Comparison of ENCODE assay signal across 1 cellular context in the genomic region with DNA sequence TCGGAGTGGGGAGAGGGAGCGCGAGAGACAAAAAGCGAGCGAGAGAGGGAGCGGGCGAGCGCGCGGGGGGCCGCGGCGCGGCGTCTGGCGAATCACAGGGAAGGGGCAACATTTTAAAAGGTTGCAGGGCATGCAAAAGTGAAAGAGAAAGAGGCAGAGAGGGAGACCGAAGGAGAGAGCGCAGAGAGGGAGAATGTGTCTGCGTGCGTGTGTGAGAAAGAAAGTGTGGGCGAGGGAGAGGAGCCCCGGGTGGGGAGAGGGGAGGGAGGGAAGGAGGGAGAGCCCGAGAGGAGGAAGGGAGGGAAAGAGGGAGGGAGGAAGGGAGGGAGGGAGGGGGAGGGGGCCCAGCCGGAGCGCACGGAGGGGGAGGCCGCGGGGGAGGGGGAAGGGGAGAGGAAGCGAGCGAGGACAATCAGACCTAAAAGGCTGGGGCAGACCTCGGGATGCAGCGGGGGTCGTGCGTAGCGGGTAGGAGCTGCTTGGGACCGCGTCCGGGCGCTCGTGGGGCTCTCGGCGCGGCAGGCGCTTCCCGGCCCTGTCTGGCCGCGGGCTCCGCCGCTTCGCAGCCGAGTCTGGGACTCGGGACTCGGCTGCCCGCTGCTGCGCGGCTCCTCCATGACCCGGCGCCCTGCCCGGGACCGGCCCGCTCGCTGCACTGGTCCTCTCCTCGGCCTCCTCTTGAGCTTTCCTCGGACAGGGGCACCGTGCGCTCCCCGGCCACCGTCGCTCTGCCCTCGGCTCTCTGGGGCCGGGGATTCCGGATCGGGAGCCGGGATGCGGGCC.
TF ChIP-seq lines count a peak whose summit lies in the region.

No MANE protein-coding gene starts in this region.

TF ChIP-seq in HEK293, 187 proteins besides CTCF, POLR2A, EP300 and RAD21 (continued from another document and continues in another):
- TF ChIP-seq, protein P1, sequence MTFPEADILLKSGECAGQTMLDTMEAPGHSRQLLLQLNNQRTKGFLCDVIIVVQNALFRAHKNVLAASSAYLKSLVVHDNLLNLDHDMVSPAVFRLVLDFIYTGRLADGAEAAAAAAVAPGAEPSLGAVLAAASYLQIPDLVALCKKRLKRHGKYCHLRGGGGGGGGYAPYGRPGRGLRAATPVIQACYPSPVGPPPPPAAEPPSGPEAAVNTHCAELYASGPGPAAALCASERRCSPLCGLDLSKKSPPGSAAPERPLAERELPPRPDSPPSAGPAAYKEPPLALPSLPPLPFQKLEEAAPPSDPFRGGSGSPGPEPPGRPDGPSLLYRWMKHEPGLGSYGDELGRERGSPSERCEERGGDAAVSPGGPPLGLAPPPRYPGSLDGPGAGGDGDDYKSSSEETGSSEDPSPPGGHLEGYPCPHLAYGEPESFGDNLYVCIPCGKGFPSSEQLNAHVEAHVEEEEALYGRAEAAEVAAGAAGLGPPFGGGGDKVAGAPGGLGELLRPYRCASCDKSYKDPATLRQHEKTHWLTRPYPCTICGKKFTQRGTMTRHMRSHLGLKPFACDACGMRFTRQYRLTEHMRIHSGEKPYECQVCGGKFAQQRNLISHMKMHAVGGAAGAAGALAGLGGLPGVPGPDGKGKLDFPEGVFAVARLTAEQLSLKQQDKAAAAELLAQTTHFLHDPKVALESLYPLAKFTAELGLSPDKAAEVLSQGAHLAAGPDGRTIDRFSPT (tag by site-specific recombination; IDR thresholded peaks at IDR 0.05), result peak; percentile 76; the same call in 1 of the 2 replicates
- no peak for TF ChIP-seq GFI1B (tag by site-specific recombination; IDR thresholded peaks at IDR 0.05)
- no peak for TF ChIP-seq REPIN1 (tag by site-specific recombination; IDR thresholded peaks at IDR 0.05; ENCODE audit: low read depth)
- TF ChIP-seq ZFP41 (tag by site-specific recombination; IDR thresholded peaks at IDR 0.05; ENCODE audit: borderline replicate concordance), result no peak
- no peak for TF ChIP-seq ZSCAN5A (tag by site-specific recombination; IDR thresholded peaks at IDR 0.05)
- TF ChIP-seq ZNF394 (tag by site-specific recombination; IDR thresholded peaks at IDR 0.05; ENCODE audit: borderline replicate concordance), result peak; percentile 50; the same call in 1 of the 2 replicates
- TF ChIP-seq ZNF214 (tag by site-specific recombination; IDR thresholded peaks at IDR 0.05; ENCODE audit: borderline replicate concordance), result no peak
- no peak for TF ChIP-seq ZNF350 (tag by site-specific recombination; IDR thresholded peaks at IDR 0.05)
- TF ChIP-seq, protein P2, sequence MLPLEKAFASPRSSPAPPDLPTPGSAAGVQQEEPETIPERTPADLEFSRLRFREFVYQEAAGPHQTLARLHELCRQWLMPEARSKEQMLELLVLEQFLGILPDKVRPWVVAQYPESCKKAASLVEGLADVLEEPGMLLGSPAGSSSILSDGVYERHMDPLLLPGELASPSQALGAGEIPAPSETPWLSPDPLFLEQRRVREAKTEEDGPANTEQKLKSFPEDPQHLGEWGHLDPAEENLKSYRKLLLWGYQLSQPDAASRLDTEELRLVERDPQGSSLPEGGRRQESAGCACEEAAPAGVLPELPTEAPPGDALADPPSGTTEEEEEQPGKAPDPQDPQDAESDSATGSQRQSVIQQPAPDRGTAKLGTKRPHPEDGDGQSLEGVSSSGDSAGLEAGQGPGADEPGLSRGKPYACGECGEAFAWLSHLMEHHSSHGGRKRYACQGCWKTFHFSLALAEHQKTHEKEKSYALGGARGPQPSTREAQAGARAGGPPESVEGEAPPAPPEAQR (tag by site-specific recombination; IDR thresholded peaks at IDR 0.05), result no peak
- no peak for TF ChIP-seq ZNF513 (tag by site-specific recombination; IDR thresholded peaks at IDR 0.05)
- TF ChIP-seq PATZ1 (tag by site-specific recombination; IDR thresholded peaks at IDR 0.05), result peak; percentile 95
- TF ChIP-seq SCRT1 (tag by site-specific recombination; IDR thresholded peaks at IDR 0.05; ENCODE audit: borderline replicate concordance), result no peak
- TF ChIP-seq, protein P3, sequence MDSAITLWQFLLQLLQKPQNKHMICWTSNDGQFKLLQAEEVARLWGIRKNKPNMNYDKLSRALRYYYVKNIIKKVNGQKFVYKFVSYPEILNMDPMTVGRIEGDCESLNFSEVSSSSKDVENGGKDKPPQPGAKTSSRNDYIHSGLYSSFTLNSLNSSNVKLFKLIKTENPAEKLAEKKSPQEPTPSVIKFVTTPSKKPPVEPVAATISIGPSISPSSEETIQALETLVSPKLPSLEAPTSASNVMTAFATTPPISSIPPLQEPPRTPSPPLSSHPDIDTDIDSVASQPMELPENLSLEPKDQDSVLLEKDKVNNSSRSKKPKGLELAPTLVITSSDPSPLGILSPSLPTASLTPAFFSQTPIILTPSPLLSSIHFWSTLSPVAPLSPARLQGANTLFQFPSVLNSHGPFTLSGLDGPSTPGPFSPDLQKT (IDR thresholded peaks at IDR 0.05; ENCODE audit: borderline replicate concordance, low read depth, low read length), result no peak
- no peak for TF ChIP-seq SALL2 (tag by site-specific recombination; IDR thresholded peaks at IDR 0.05; ENCODE audit: borderline replicate concordance)
- TF ChIP-seq, protein P4, sequence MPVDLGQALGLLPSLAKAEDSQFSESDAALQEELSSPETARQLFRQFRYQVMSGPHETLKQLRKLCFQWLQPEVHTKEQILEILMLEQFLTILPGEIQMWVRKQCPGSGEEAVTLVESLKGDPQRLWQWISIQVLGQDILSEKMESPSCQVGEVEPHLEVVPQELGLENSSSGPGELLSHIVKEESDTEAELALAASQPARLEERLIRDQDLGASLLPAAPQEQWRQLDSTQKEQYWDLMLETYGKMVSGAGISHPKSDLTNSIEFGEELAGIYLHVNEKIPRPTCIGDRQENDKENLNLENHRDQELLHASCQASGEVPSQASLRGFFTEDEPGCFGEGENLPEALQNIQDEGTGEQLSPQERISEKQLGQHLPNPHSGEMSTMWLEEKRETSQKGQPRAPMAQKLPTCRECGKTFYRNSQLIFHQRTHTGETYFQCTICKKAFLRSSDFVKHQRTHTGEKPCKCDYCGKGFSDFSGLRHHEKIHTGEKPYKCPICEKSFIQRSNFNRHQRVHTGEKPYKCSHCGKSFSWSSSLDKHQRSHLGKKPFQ (tag by site-specific recombination; IDR thresholded peaks at IDR 0.05), result no peak
- no peak for TF ChIP-seq ZNF37A (tag by site-specific recombination; IDR thresholded peaks at IDR 0.05)
- no peak for TF ChIP-seq ZNF626 (tag by site-specific recombination; IDR thresholded peaks at IDR 0.05)
- TF ChIP-seq, protein P5, sequence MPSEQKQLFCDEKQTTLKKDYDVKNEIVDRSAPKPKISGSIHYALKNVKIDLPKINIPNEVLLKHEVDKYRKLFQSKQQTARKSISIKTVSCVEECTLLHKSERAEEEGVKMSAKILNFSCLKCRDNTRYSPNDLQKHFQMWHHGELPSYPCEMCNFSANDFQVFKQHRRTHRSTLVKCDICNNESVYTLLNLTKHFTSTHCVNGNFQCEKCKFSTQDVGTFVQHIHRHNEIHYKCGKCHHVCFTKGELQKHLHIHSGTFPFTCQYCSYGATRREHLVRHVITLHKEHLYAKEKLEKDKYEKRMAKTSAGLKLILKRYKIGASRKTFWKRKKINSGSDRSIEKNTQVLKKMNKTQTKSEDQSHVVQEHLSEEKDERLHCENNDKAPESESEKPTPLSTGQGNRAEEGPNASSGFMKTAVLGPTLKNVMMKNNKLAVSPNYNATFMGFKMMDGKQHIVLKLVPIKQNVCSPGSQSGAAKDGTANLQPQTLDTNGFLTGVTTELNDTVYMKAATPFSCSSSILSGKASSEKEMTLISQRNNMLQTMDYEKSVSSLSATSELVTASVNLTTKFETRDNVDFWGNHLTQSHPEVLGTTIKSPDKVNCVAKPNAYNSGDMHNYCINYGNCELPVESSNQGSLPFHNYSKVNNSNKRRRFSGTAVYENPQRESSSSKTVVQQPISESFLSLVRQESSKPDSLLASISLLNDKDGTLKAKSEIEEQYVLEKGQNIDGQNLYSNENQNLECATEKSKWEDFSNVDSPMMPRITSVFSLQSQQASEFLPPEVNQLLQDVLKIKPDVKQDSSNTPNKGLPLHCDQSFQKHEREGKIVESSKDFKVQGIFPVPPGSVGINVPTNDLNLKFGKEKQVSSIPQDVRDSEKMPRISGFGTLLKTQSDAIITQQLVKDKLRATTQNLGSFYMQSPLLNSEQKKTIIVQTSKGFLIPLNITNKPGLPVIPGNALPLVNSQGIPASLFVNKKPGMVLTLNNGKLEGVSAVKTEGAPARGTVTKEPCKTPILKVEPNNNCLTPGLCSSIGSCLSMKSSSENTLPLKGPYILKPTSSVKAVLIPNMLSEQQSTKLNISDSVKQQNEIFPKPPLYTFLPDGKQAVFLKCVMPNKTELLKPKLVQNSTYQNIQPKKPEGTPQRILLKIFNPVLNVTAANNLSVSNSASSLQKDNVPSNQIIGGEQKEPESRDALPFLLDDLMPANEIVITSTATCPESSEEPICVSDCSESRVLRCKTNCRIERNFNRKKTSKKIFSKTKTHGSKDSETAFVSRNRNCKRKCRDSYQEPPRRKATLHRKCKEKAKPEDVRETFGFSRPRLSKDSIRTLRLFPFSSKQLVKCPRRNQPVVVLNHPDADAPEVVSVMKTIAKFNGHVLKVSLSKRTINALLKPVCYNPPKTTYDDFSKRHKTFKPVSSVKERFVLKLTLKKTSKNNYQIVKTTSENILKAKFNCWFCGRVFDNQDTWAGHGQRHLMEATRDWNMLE (tag by site-specific recombination; conservative IDR thresholded peaks at IDR 0.05; ENCODE audit: low read depth), result no peak
- TF ChIP-seq ZBTB44 (tag by site-specific recombination; IDR thresholded peaks at IDR 0.05), result peak; percentile 86
- TF ChIP-seq MZF1 (tag by site-specific recombination; IDR thresholded peaks at IDR 0.05; ENCODE audit: borderline replicate concordance), result peak; percentile 69; the same call in 1 of the 2 replicates
- TF ChIP-seq ZNF830 (tag by site-specific recombination; IDR thresholded peaks at IDR 0.05; ENCODE audit: low read depth), result no peak
- no peak for TF ChIP-seq ZBTB7A (tag by site-specific recombination; IDR thresholded peaks at IDR 0.05; ENCODE audit: low read depth)
- no peak for TF ChIP-seq ZNF747 (tag by site-specific recombination; IDR thresholded peaks at IDR 0.05)
- no peak for TF ChIP-seq ZNF701 (tag by site-specific recombination; IDR thresholded peaks at IDR 0.05)
- no peak for TF ChIP-seq ZNF140 (tag by site-specific recombination; IDR thresholded peaks at IDR 0.05)
- TF ChIP-seq GLI4 (tag by site-specific recombination; IDR thresholded peaks at IDR 0.05), result no peak
- TF ChIP-seq ZNF423 (tag by site-specific recombination; IDR thresholded peaks at IDR 0.05), result peak; percentile 60; the same call in 1 of the 2 replicates
- no peak for TF ChIP-seq ZNF585B (tag by site-specific recombination; IDR thresholded peaks at IDR 0.05)
- peak; percentile 87 for TF ChIP-seq ZBTB17 (tag by site-specific recombination; IDR thresholded peaks at IDR 0.05)
- peak; percentile 92 for TF ChIP-seq WT1 (tag by site-specific recombination; IDR thresholded peaks at IDR 0.05)
- TF ChIP-seq INSM2 (tag by site-specific recombination; IDR thresholded peaks at IDR 0.05), result no peak
- no peak for TF ChIP-seq OSR2 (tag by site-specific recombination; IDR thresholded peaks at IDR 0.05)
- no peak for TF ChIP-seq ZNF707 (tag by site-specific recombination; IDR thresholded peaks at IDR 0.05)
